ENCODE assay signal across 29 cellular contexts in genomic region chr4:179823342-179823741, GRCh38.
"Had no signal": no experiment of that assay in that cellular context is flagged by ENCODE, and none has a peak within 500 bp of the region (broad histone marks: within the 10 kb centered on the region; RNA-seq: fewer than 3 reads in every experiment).

No MANE protein-coding gene starts in this region.

- H3K4me3 ChIP-seq: colonic mucosa, coronary artery, dorsolateral prefrontal cortex, esophagus muscularis mucosa, esophagus squamous epithelium, gastrocnemius medialis, gastroesophageal sphincter, heart left ventricle, heart right ventricle had no signal

- H3K9me3 Mint-ChIP-seq: endodermal cell had no signal

- H3K27ac Mint-ChIP-seq: dendritic cell treated with granulocyte-macrophage colony-stimulating factor and Interleukin-4, amounts not matched to agents 40 ng/mL and 50 ng/mL, for 4 days; effector memory CD8-positive, alpha-beta T cell; endodermal cell had no signal

- ATAC-seq: effector memory CD8-positive, alpha-beta T cell; esophagus mucosa; foreskin keratinocyte; gastrocnemius medialis; gastroesophageal sphincter; heart left ventricle; heart right ventricle had no signal

- H3K27me3 ChIP-seq: colonic mucosa, dorsolateral prefrontal cortex, esophagus muscularis mucosa, esophagus squamous epithelium, foreskin keratinocyte, gastrocnemius medialis, gastroesophageal sphincter, heart left ventricle, heart right ventricle had no signal

- H3K4me1 ChIP-seq: colonic mucosa, esophagus muscularis mucosa, esophagus squamous epithelium, foreskin keratinocyte, gastrocnemius medialis, gastroesophageal sphincter, heart left ventricle, heart right ventricle had no signal

- H3K27me3 Mint-ChIP-seq: dendritic cell treated with granulocyte-macrophage colony-stimulating factor and Interleukin-4, amounts not matched to agents 40 ng/mL and 50 ng/mL, for 4 days; effector memory CD8-positive, alpha-beta T cell had no signal

- DNase-seq: colonic mucosa; cortex of kidney; dermis blood vessel endothelial cell; dorsolateral prefrontal cortex; effector CD4-positive, alpha-beta T cell; effector CD8-positive, alpha-beta T cell; effector memory CD4-positive, alpha-beta T cell; effector memory CD8-positive, alpha-beta T cell; endodermal cell; erythroblast; esophagus squamous epithelium; foreskin fibroblast; foreskin keratinocyte; foreskin melanocyte; gastrocnemius medialis; glutamatergic neuron; head of caudate nucleus; heart left ventricle; heart right ventricle had no signal

- FAIRE-seq: colon, endometrium, endothelial cell of umbilical vein, frontal cortex had no signal

- H3K27ac ChIP-seq: colonic mucosa, coronary artery, dorsolateral prefrontal cortex, epithelial cell of prostate, esophagus muscularis mucosa, esophagus squamous epithelium, foreskin keratinocyte, gastrocnemius medialis, gastroesophageal sphincter, heart left ventricle, heart right ventricle had no signal

- H3K4me3 Mint-ChIP-seq: dendritic cell treated with granulocyte-macrophage colony-stimulating factor and Interleukin-4, amounts not matched to agents 40 ng/mL and 50 ng/mL, for 4 days; effector memory CD8-positive, alpha-beta T cell; endodermal cell had no signal

- H3K36me3 ChIP-seq: colonic mucosa, esophagus muscularis mucosa, esophagus squamous epithelium, gastrocnemius medialis, gastroesophageal sphincter, heart left ventricle, heart right ventricle had no signal

- H3K9me3 ChIP-seq: colonic mucosa, esophagus squamous epithelium, gastrocnemius medialis had no signal
